Comparison of ENCODE assay signal across 1 cellular context in the genomic region with DNA sequence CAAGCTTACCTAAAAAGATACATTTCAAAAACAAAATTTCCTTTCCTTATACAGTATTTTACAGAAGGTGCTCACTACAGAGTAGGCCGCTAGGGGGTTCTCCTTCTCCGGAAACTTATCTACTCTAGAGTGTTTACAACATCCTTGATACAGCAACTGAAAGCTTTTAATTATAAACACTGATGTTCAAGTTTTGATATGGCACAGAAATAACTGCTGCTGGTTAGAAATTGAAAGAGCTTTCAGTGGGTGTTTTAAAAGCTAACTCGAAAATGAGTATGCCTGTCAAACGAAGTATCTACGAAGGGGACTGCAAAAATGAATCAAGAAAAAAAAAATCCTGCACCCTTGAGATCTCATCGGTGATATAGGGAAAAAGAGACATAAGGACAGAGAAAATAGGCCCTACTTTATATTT.
TF ChIP-seq lines count a peak whose summit lies in the region.

No MANE protein-coding gene starts in this region.

TF ChIP-seq in HepG2, 621 proteins besides CTCF, POLR2A, EP300 and RAD21:
- no peak for TF ChIP-seq STAT6 (CRISPR knock-in tag; IDR thresholded peaks at IDR 0.05; ENCODE audit: borderline replicate concordance)
- peak in 1 of 2 experiments; percentile 35; a peak in 1 of 4 replicates for TF ChIP-seq HMGXB4 (CRISPR knock-in tag; IDR thresholded peaks at IDR 0.05; ENCODE audit: borderline replicate concordance in 1 of 2, low read depth in 1 of 2)
- TF ChIP-seq ZNF7 (CRISPR knock-in tag; IDR thresholded peaks at IDR 0.05) = no peak
- 0 out of 2 replicates have a peak, but pooled peaks have one; percentile 62 for TF ChIP-seq TOE1 (CRISPR knock-in tag; IDR thresholded peaks at IDR 0.05)
- no peak for TF ChIP-seq ZBTB20 (CRISPR knock-in tag; IDR thresholded peaks at IDR 0.05; ENCODE audit: borderline replicate concordance, low read depth)
- TF ChIP-seq SP5 (CRISPR knock-in tag; IDR thresholded peaks at IDR 0.05; ENCODE audit: borderline replicate concordance, low read depth) = no peak
- TF ChIP-seq, protein P1, sequence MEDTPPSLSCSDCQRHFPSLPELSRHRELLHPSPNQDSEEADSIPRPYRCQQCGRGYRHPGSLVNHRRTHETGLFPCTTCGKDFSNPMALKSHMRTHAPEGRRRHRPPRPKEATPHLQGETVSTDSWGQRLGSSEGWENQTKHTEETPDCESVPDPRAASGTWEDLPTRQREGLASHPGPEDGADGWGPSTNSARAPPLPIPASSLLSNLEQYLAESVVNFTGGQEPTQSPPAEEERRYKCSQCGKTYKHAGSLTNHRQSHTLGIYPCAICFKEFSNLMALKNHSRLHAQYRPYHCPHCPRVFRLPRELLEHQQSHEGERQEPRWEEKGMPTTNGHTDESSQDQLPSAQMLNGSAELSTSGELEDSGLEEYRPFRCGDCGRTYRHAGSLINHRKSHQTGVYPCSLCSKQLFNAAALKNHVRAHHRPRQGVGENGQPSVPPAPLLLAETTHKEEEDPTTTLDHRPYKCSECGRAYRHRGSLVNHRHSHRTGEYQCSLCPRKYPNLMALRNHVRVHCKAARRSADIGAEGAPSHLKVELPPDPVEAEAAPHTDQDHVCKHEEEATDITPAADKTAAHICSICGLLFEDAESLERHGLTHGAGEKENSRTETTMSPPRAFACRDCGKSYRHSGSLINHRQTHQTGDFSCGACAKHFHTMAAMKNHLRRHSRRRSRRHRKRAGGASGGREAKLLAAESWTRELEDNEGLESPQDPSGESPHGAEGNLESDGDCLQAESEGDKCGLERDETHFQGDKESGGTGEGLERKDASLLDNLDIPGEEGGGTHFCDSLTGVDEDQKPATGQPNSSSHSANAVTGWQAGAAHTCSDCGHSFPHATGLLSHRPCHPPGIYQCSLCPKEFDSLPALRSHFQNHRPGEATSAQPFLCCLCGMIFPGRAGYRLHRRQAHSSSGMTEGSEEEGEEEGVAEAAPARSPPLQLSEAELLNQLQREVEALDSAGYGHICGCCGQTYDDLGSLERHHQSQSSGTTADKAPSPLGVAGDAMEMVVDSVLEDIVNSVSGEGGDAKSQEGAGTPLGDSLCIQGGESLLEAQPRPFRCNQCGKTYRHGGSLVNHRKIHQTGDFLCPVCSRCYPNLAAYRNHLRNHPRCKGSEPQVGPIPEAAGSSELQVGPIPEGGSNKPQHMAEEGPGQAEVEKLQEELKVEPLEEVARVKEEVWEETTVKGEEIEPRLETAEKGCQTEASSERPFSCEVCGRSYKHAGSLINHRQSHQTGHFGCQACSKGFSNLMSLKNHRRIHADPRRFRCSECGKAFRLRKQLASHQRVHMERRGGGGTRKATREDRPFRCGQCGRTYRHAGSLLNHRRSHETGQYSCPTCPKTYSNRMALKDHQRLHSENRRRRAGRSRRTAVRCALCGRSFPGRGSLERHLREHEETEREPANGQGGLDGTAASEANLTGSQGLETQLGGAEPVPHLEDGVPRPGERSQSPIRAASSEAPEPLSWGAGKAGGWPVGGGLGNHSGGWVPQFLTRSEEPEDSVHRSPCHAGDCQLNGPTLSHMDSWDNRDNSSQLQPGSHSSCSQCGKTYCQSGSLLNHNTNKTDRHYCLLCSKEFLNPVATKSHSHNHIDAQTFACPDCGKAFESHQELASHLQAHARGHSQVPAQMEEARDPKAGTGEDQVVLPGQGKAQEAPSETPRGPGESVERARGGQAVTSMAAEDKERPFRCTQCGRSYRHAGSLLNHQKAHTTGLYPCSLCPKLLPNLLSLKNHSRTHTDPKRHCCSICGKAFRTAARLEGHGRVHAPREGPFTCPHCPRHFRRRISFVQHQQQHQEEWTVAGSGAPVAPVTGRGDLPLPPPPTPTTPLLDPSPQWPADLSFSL (CRISPR knock-in tag; IDR thresholded peaks at IDR 0.05) = no peak
- peak; percentile 38 for TF ChIP-seq STAG1 (CRISPR knock-in tag; IDR thresholded peaks at IDR 0.05)
- no peak for TF ChIP-seq GABPA (IDR thresholded peaks at IDR 0.05; ENCODE audit: low read depth, low read length)
- peak; percentile 22; the same call in 1 of the 2 replicates for TF ChIP-seq GABPA (CRISPR knock-in tag; IDR thresholded peaks at IDR 0.05; ENCODE audit: low read depth)
- TF ChIP-seq TGIF2 (CRISPR knock-in tag; IDR thresholded peaks at IDR 0.05) = peak; percentile 13; the same call in 1 of the 2 replicates
- TF ChIP-seq JUNB (CRISPR knock-in tag; IDR thresholded peaks at IDR 0.05; ENCODE audit: borderline replicate concordance) = no peak
- TF ChIP-seq ZNF772 (CRISPR knock-in tag; IDR thresholded peaks at IDR 0.05) = peak; percentile 40; the same call in 1 of the 2 replicates
- no peak for TF ChIP-seq ZNF513 (CRISPR knock-in tag; conservative IDR thresholded peaks at IDR 0.05)
- TF ChIP-seq SAP130 (CRISPR knock-in tag; IDR thresholded peaks at IDR 0.05; ENCODE audit: low read depth) = 0 out of 2 replicates have a peak, but pooled peaks have one; percentile 37
- TF ChIP-seq SMC3 (IDR thresholded peaks at IDR 0.05; ENCODE audit: low read length) = peak; percentile 53; the same call in 1 of the 2 replicates
- no peak for TF ChIP-seq ZNF883 (CRISPR knock-in tag; IDR thresholded peaks at IDR 0.05; ENCODE audit: not compliant biosample characterization)
- TF ChIP-seq EED (CRISPR knock-in tag; IDR thresholded peaks at IDR 0.05) = no peak
- no peak for TF ChIP-seq POLR2AphosphoS2 (IDR thresholded peaks at IDR 0.05; ENCODE audit: low read depth, low read length)
- TF ChIP-seq ZNF552 (CRISPR knock-in tag; IDR thresholded peaks at IDR 0.05; ENCODE audit: borderline replicate concordance) = no peak
- TF ChIP-seq ZC3H4 (CRISPR knock-in tag; IDR thresholded peaks at IDR 0.05; ENCODE audit: borderline replicate concordance) = no peak
- TF ChIP-seq, protein P2, sequence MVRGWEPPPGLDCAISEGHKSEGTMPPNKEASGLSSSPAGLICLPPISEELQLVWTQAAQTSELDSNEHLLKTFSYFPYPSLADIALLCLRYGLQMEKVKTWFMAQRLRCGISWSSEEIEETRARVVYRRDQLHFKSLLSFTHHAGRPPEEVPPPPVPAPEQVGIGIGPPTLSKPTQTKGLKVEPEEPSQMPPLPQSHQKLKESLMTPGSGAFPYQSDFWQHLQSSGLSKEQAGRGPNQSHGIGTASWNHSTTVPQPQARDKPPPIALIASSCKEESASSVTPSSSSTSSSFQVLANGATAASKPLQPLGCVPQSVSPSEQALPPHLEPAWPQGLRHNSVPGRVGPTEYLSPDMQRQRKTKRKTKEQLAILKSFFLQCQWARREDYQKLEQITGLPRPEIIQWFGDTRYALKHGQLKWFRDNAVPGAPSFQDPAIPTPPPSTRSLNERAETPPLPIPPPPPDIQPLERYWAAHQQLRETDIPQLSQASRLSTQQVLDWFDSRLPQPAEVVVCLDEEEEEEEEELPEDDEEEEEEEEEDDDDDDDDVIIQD (CRISPR knock-in tag; IDR thresholded peaks at IDR 0.05; ENCODE audit: low read depth) = no peak
- TF ChIP-seq KMT2B (CRISPR knock-in tag; IDR thresholded peaks at IDR 0.05) = no peak
- TF ChIP-seq ZNF205 (CRISPR knock-in tag; IDR thresholded peaks at IDR 0.05) = no peak
- TF ChIP-seq PPARG (CRISPR knock-in tag; conservative IDR thresholded peaks at IDR 0.05) = 0 out of 2 replicates have a peak, but pooled peaks have one; percentile 12
- 0 out of 2 replicates have a peak, but pooled peaks have one; percentile 14 for TF ChIP-seq GFI1 (CRISPR knock-in tag; IDR thresholded peaks at IDR 0.05; ENCODE audit: borderline replicate concordance)
- no peak for TF ChIP-seq TARDBP (CRISPR knock-in tag; IDR thresholded peaks at IDR 0.05)
